ENCODE assay signal across 8 cellular contexts in genomic region chr17:2399572-2400473, GRCh38. TPM values are rescaled to one million over a fixed set of nuclear protein-coding genes. Genes with fewer than 3 reads are reported as not detected.
DNase-seq lines count a peak whose midpoint lies in the region; ATAC-seq, FAIRE-seq and TF ChIP-seq lines count a peak whose summit lies in the region.

No MANE protein-coding gene starts in this region.

- H3K27ac ChIP-seq in A549: peak overlapping the region; percentile 95 to 97

- TF ChIP-seq POLR2A in A549 (IDR thresholded peaks at IDR 0.05; ENCODE audit: low read length): peak; percentile 48

- H3K4me1 ChIP-seq in A549: peaks cover 60% of the 10 kb centered on the region

- no peak; a peak in 1 of 5 replicates for TF ChIP-seq RAD21 in A549 (conservative IDR thresholded peaks at IDR 0.05 in 1 of 2, IDR thresholded peaks at IDR 0.05 in 1 of 2)

- POLR2A ChIA-PET in A549 (lab: Yijun Ruan, JAX): interaction anchor here (0.8 to 1.4 kb wide), 4 partner anchors 12 to 17 kb away, joined by 3 to 9 read pairs (median 7); no protein-coding TSS in a partner anchor
- POLR2A ChIA-PET in activated B cell treated with CpG ODN at 0.5 μM for 24 hours (lab: Charles Lee): interaction anchor here (0.5 to 4.0 kb wide), 11 partner anchors 7 to 750 kb away, joined by 3 to 103 read pairs (median 4); partner anchors contain the start of genes RILP, SGSM2, SMG6 and SRR

- ATAC-seq in A549 (peak; percentile 27 to 66), GM18520 (IDR thresholded peaks at IDR 0.05; ENCODE audit: unreplicated experiment) (peak; percentile 30), HG03045 (IDR thresholded peaks at IDR 0.05; ENCODE audit: unreplicated experiment) (peak; percentile 29), activated B cell treated with CpG ODN at 0.5 μM for 24 hours (ENCODE audit: low read depth) (peak; percentile 49)

- peak overlapping the region; percentile 99 for H3K4me3 ChIP-seq in A549
- H3K4me3 ChIP-seq in cardiac fibroblast (replicated peaks in 1 of 2; ENCODE audit: low read depth in 2 of 2, low read length in 2 of 2): peak overlapping the region; percentile 87 to 98

- intact Hi-C loops in activated B cell treated with CpG ODN at 0.5 μM for 24 hours (cut with micrococcal nuclease): loop anchor here (2.0 to 5.0 kb wide), 5 partner anchors 311 to 1567 kb away; partner anchors contain the start of gene SLC43A2

- TF ChIP-seq EP300 in A549 (IDR thresholded peaks at IDR 0.05): no peak

- no peaks in the 10 kb centered on the region for H3K9me3 Mint-ChIP-seq in activated B cell treated with CpG ODN at 0.5 μM for 24 hours

- under 1% methylated on average over 42 of the region's 82 CpGs for WGBS in A549 (ENCODE audit: missing lambda C conversion rate)

- H3K36me3 Mint-ChIP-seq in activated B cell treated with CpG ODN at 0.5 μM for 24 hours (ENCODE audit: low read depth): peaks cover 10% of the 10 kb centered on the region

- CTCF ChIA-PET in A549 (lab: Yijun Ruan, JAX): interaction anchor here (0.6 to 28.1 kb wide), 5 partner anchors 13 to 215 kb away, joined by 3 to 1099 read pairs (median 4); no protein-coding TSS in a partner anchor
- CTCF ChIA-PET in activated B cell treated with CpG ODN at 0.5 μM for 24 hours (lab: Charles Lee): interaction anchor here (6.7 kb wide), 1 partner anchor 17 kb away, joined by 45 read pairs; no protein-coding TSS in a partner anchor

- peak overlapping the region; percentile 99 for H3K4me2 ChIP-seq in A549

- H3K27me3 Mint-ChIP-seq in activated B cell treated with CpG ODN at 0.5 μM for 24 hours: no peaks in the 10 kb centered on the region

- peaks cover 53% of the 10 kb centered on the region for H3K4me1 Mint-ChIP-seq in activated B cell treated with CpG ODN at 0.5 μM for 24 hours

- no peaks in the 10 kb centered on the region for H3K9me3 ChIP-seq in A549

- TF ChIP-seq CTCF in A549 (IDR thresholded peaks at IDR 0.05) (no peak), activated B cell treated with CpG ODN at 0.5 μM for 24 hours (IDR thresholded peaks at IDR 0.05) (no peak), cardiac fibroblast (IDR thresholded peaks at IDR 0.05; ENCODE audit: low read depth, low read length) (no peak)

- H3K4me3 Mint-ChIP-seq in activated B cell treated with CpG ODN at 0.5 μM for 24 hours: peak overlapping the region; percentile 94

- FAIRE-seq in A549 (lab: Jason Lieb, UNC): no peak

- DNase-seq in A549 (ENCODE audit: low read depth in 1 of 2, low spot score in 1 of 2) (peak; percentile 96 to 98), NCI-H2171 treated with DMSO at 0.1 percent for 48 hours (lab: John Stamatoyannopoulos, UW) (peak; percentile 94), activated B cell treated with CpG ODN at 0.5 μM for 24 hours (peak; percentile 96), cardiac fibroblast (ENCODE audit: low read depth in 2 of 2) (peak; percentile 95 to 98), inferior parietal cortex (ENCODE audit: extremely low spot score) (peak; percentile 91), smooth muscle cell of the brain vasculature (ENCODE audit: low read depth, low spot score) (peak; percentile 87)

- H3K27ac Mint-ChIP-seq in activated B cell treated with CpG ODN at 0.5 μM for 24 hours: peak overlapping the region; percentile 95

TF ChIP-seq in A549, 52 proteins besides CTCF, POLR2A, EP300 and RAD21 (continues in another document):
- TF ChIP-seq ZC3H11A (IDR thresholded peaks at IDR 0.05): no peak
- peak; percentile 69; the same call in 2 of the 3 replicates for TF ChIP-seq BCL3 (IDR thresholded peaks at IDR 0.05)
- TF ChIP-seq SREBF2 (IDR thresholded peaks at IDR 0.05): no peak
- 0 out of 2 replicates have a peak, but pooled peaks have one; percentile 15 for TF ChIP-seq E2F6 (IDR thresholded peaks at IDR 0.05; ENCODE audit: borderline replicate concordance, low read depth)
- TF ChIP-seq HMGXB4 (CRISPR knock-in tag; IDR thresholded peaks at IDR 0.05; ENCODE audit: borderline replicate concordance): 0 out of 2 replicates have a peak, but pooled peaks have one; percentile 49
- no peak for TF ChIP-seq FOSL2 (IDR thresholded peaks at IDR 0.05)
- peak; percentile 35; the same call in 1 of the 2 replicates for TF ChIP-seq FOSL2 (CRISPR knock-in tag; IDR thresholded peaks at IDR 0.05)
- TF ChIP-seq REST (IDR thresholded peaks at IDR 0.05): peak; percentile 17; the same call in 1 of the 2 replicates
- TF ChIP-seq HOXB5 (CRISPR knock-in tag; IDR thresholded peaks at IDR 0.05): peak; percentile 16; the same call in 1 of the 2 replicates
- 0 out of 2 replicates have a peak, but pooled peaks have one; percentile 35 for TF ChIP-seq RFX5 (IDR thresholded peaks at IDR 0.05)
- peak; percentile 84 for TF ChIP-seq HOXA7 (CRISPR knock-in tag; IDR thresholded peaks at IDR 0.05)
- peak; percentile 53; the same call in 1 of the 2 replicates for TF ChIP-seq BHLHE40 (IDR thresholded peaks at IDR 0.05; ENCODE audit: low read depth, low read length)
- TF ChIP-seq HDAC2 (IDR thresholded peaks at IDR 0.05): peak; percentile 54; the same call in 1 of the 2 replicates
- peak; percentile 78; the same call in 1 of the 2 replicates for TF ChIP-seq POLR2AphosphoS2 (conservative IDR thresholded peaks at IDR 0.05; ENCODE audit: low read length)
- TF ChIP-seq MAX (IDR thresholded peaks at IDR 0.05): peak; percentile 97
- no peak for TF ChIP-seq ZNF302 (CRISPR knock-in tag; IDR thresholded peaks at IDR 0.05)
- peak; percentile 88 for TF ChIP-seq TP53 (CRISPR knock-in tag; IDR thresholded peaks at IDR 0.05)
- TF ChIP-seq JUNB (IDR thresholded peaks at IDR 0.05): no peak
- peak; percentile 94 for TF ChIP-seq TFCP2L1 (CRISPR knock-in tag; IDR thresholded peaks at IDR 0.05)
- TF ChIP-seq ZSCAN20 (CRISPR knock-in tag; IDR thresholded peaks at IDR 0.05): no peak

RNA-seq across cellular contexts. Expression of gene MNT, which starts 1.0 kb away (rescaled TPM):
- polyA plus RNA-seq in A549 (2011; rRNA removed) (4.5 and 5.7 TPM in 2 replicates), A549 (2017; fragmentation: RNase III; extraction: RNeasy Plus Mini Kit Qiagen cat#74134 plus additional on column Dnase treatment) (22.7 to 30.8 TPM (median 25.9 TPM) in 3 replicates)
- 10.5 and 12.2 TPM in 2 replicates for polyA plus RNA-seq in A549 (2012; cell fraction: cytosol; rRNA removed)
- 54.0 and 59.8 TPM in 2 replicates for polyA plus RNA-seq in A549 (2012; cell fraction: nucleus; rRNA removed)
- 3.8 and 4.9 TPM in 2 replicates for polyA minus RNA-seq in A549 (2011; rRNA and poly(A)+ RNA removed)
- 24.3 and 31.3 TPM in 2 replicates for total RNA-seq in activated B cell treated with CpG ODN at 0.5 μM for 24 hours

Comparison
In these comparisons a context has a peak if more than half of its experiments do, and no peak if none do; other contexts are left out.
1. Peak in every context shown above with its lines: DNase-seq, ATAC-seq, H3K4me3 ChIP-seq and H3K27ac ChIP-seq.